ENCODE assay signal across 19 cellular contexts in the genomic region with DNA sequence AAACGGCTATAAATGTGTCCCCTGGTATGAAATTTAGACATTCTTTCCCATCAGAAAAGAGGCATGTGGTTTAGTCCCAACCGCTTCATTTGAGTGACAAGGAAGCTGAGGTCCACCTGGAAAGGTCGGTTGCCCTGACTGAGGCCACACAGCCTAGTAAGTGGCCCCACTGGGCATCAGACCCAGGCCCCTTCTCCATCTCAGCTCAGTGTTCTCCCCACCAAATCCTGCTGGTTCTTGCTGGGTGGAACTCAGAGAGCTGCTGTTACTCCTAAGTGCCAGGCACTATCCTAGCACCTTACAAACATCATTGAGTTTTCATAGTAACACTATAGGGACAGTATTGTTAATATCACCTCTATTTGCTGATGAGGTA.
DNase-seq lines count a peak whose midpoint lies in the region; ATAC-seq, FAIRE-seq and TF ChIP-seq lines count a peak whose summit lies in the region.
"Had no signal": no experiment of that assay in that cellular context is flagged by ENCODE, and none has a peak within 500 bp of the region (broad histone marks: within the 10 kb centered on the region; RNA-seq: fewer than 3 reads in every experiment).

No MANE protein-coding gene starts in this region.

- H3K18ac ChIP-seq in mesendoderm (ENCODE audit: low read length), result peak overlapping the region; percentile 65

- TF ChIP-seq RAD21 in K562 (CRISPR knock-in tag; conservative IDR thresholded peaks at IDR 0.05 in 1 of 2, IDR thresholded peaks at IDR 0.05 in 1 of 2), result no peak

- H3K27me3 Mint-ChIP-seq in Caco-2 (ENCODE audit: insufficient read depth, unreplicated experiment), result no peaks in the 10 kb centered on the region

- ATAC-seq in K562 (no peak), HG02870 (IDR thresholded peaks at IDR 0.05; ENCODE audit: unreplicated experiment) (no peak), HG03095 (IDR thresholded peaks at IDR 0.05; ENCODE audit: unreplicated experiment) (no peak)
- ATAC-seq: Right ventricle myocardium inferior had no signal

- CTCF ChIA-PET in A673 (lab: Charles Lee), result interaction anchor here (1.0 kb wide), 1 partner anchor 154 kb away, joined by 4 read pairs; a partner anchor contains a TSS
- CTCF ChIA-PET in Caco-2 (lab: Charles Lee), result interaction anchor here (0.7 to 1.6 kb wide), 3 partner anchors 49 to 254 kb away, joined by 3 to 12 read pairs (median 4); a partner anchor contains a TSS
- CTCF ChIA-PET in K562 (lab: Yijun Ruan, JAX; ENCODE audit: low intra/inter-chr PET ratio), result interaction anchor here (0.8 to 2.1 kb wide), 2 partner anchors 130 to 153 kb away, joined by 3 to 9 read pairs; a partner anchor contains a TSS

- H3K4me3 Mint-ChIP-seq in Caco-2 (ENCODE audit: unreplicated experiment), result no peak overlapping the region

- peak overlapping the region; percentile 73 for H3K23ac ChIP-seq in mesendoderm (ENCODE audit: low read length)

- peaks cover 13% of the 10 kb centered on the region for H3K4me1 Mint-ChIP-seq in Caco-2 (ENCODE audit: low read depth, unreplicated experiment)

- FAIRE-seq in K562 (lab: Jason Lieb, UNC), result no peak
- FAIRE-seq: GM18507, GM19239 had no signal

- H3K36me3 ChIP-seq in A673 (ENCODE audit: insufficient read depth, low read length, poor library complexity, severe bottlenecking), result no peaks in the 10 kb centered on the region
- no peaks in the 10 kb centered on the region; the same call in none of the 2 replicates for H3K36me3 ChIP-seq in Caco-2 (ENCODE audit: control insufficient read depth, insufficient read depth, low read length)
- peaks cover 10% of the 10 kb centered on the region; the same call in 1 of the 3 replicates for H3K36me3 ChIP-seq in K562 (ENCODE audit: control insufficient read depth, insufficient read depth, low read length)
- H3K36me3 ChIP-seq in mesendoderm (ENCODE audit: control insufficient read depth, insufficient read depth, low read length), result no peaks in the 10 kb centered on the region
- H3K36me3 ChIP-seq: BE2C, prostate gland had no signal

- H3K27ac ChIP-seq in A673 (ENCODE audit: low read depth, low read length, poor library complexity, severe bottlenecking) (peak overlapping the region; percentile 28), K562 (ENCODE audit: extremely low read depth, low read depth, low read length) (peak overlapping the region; percentile 15; the same call in 1 of the 3 replicates), mesendoderm (ENCODE audit: low read depth, low read length) (no peak overlapping the region)
- H3K27ac ChIP-seq: prostate gland had no signal

- intact Hi-C loops in A673 (cut with micrococcal nuclease; ENCODE audit: unreplicated experiment) (loop anchor here (5.0 kb wide), 1 partner anchor 155 kb away; a partner anchor contains a TSS), Caco-2 (cut with micrococcal nuclease; ENCODE audit: unreplicated experiment) (loop anchor here (2.0 to 10.0 kb wide), 2 partner anchors 30 to 152 kb away; a partner anchor contains a TSS), K562 (cut with micrococcal nuclease) (no loop called here)

- no peaks in the 10 kb centered on the region for H3K27me3 ChIP-seq in A673 (replicated peaks; ENCODE audit: insufficient read depth, low read depth, low read length, poor library complexity)
- H3K27me3 ChIP-seq in Caco-2 (replicated peaks; ENCODE audit: control insufficient read depth, insufficient read depth, low read length), result no peaks in the 10 kb centered on the region
- H3K27me3 ChIP-seq in K562 (ENCODE audit: control insufficient read depth in 2 of 2, insufficient read depth in 2 of 2, low read length in 2 of 2), result no peaks in the 10 kb centered on the region
- no peaks in the 10 kb centered on the region for H3K27me3 ChIP-seq in mesendoderm (ENCODE audit: insufficient read depth, low read length, poor library complexity)
- H3K27me3 ChIP-seq: BE2C had no signal

- H2AFZ ChIP-seq in K562 (ENCODE audit: low read depth, low read length), result no peak overlapping the region; the same call in 1 of the 2 replicates

- H3K9me3 Mint-ChIP-seq in Caco-2 (ENCODE audit: unreplicated experiment), result no peaks in the 10 kb centered on the region

- H4K8ac ChIP-seq in mesendoderm (ENCODE audit: low read depth, low read length), result no peak overlapping the region

- peak overlapping the region; percentile 1 for H2BK120ac ChIP-seq in mesendoderm (ENCODE audit: low read depth, low read length)

- H4K5ac ChIP-seq in mesendoderm (ENCODE audit: low read length), result no peak overlapping the region

- no peak for TF ChIP-seq POLR2A in K562 (conservative IDR thresholded peaks at IDR 0.05)

- peaks cover 30% of the 10 kb centered on the region for H3K4me1 ChIP-seq in A673 (ENCODE audit: insufficient read depth, low read length, poor library complexity, severe bottlenecking)
- H3K4me1 ChIP-seq in Caco-2, result peaks cover 24% of the 10 kb centered on the region
- H3K4me1 ChIP-seq in K562 (replicated peaks in 1 of 2; ENCODE audit: control insufficient read depth in 2 of 2, insufficient read depth in 2 of 2, low read length in 2 of 2), result peaks cover 63 to 64% of the 10 kb centered on the region in 2 experiments
- H3K4me1 ChIP-seq in mesendoderm (ENCODE audit: control insufficient read depth, low read depth, low read length), result peaks cover 31% of the 10 kb centered on the region
- H3K4me1 ChIP-seq: prostate gland had no signal

- H3K56ac ChIP-seq in mesendoderm (ENCODE audit: low read length), result peak overlapping the region; percentile 45

- peak overlapping the region; percentile 96 for H3K4ac ChIP-seq in mesendoderm (ENCODE audit: low read depth, low read length)

- BruUV-seq in A673 (replicated peaks; lab: Mats Ljungman, UMichigan), result no TSS peak
- no TSS peak for BruUV-seq in Caco-2 (replicated peaks; lab: Mats Ljungman, UMichigan)
- BruUV-seq in K562 (replicated peaks; lab: Mats Ljungman, UMichigan), result no TSS peak

- no peak for TF ChIP-seq EP300 in K562 (IDR thresholded peaks at IDR 0.05; ENCODE audit: low read length)

- peaks cover 6% of the 10 kb centered on the region for H3K36me3 Mint-ChIP-seq in Caco-2 (ENCODE audit: insufficient read depth, unreplicated experiment)

- TF ChIP-seq CTCF in A673 (conservative IDR thresholded peaks at IDR 0.05; ENCODE audit: low read depth, low read length) (no peak), Caco-2 (IDR thresholded peaks at IDR 0.05; ENCODE audit: insufficient read depth in 1 of 2, low read depth in 1 of 2, low read length in 1 of 2, severe bottlenecking in 1 of 2, unreplicated experiment in 1 of 2) (no peak), K562 (IDR thresholded peaks at IDR 0.05 in 2 of 3, conservative IDR thresholded peaks at IDR 0.05 in 1 of 3; ENCODE audit: insufficient read depth in 2 of 3, low read depth in 1 of 3, low read length in 3 of 3) (no peak)

- no peaks in the 10 kb centered on the region for H3K79me1 ChIP-seq in mesendoderm (ENCODE audit: low read length)

- H3K9ac ChIP-seq in K562 (ENCODE audit: insufficient read depth in 1 of 2, low read depth in 2 of 2, low read length in 2 of 2) (peak overlapping the region in 1 of 2 experiments; percentile 28; a peak in 1 of 4 replicates), mesendoderm (ENCODE audit: low read length) (peak overlapping the region; percentile 12)

- no peaks in the 10 kb centered on the region for H3K79me2 ChIP-seq in K562 (ENCODE audit: control insufficient read depth, insufficient read depth, low read length)
- no peaks in the 10 kb centered on the region for H3K79me2 ChIP-seq in mesendoderm (ENCODE audit: control insufficient read depth, insufficient read depth, low read length)

- peak overlapping the region; percentile 10 for H3K27ac Mint-ChIP-seq in Caco-2 (ENCODE audit: unreplicated experiment)

- no peak overlapping the region for H3K4me3 ChIP-seq in A673 (ENCODE audit: low read depth, low read length, poor library complexity, severe bottlenecking)
- no peak overlapping the region for H3K4me3 ChIP-seq in Caco-2 (ENCODE audit: low read depth, low read length)
- no peak overlapping the region for H3K4me3 ChIP-seq in K562
- H3K4me3 ChIP-seq in mesendoderm (ENCODE audit: low read length), result no peak overlapping the region
- H3K4me3 ChIP-seq: prostate gland had no signal

- no peak for DNase-seq in A673 (ENCODE audit: low spot score)
- DNase-seq in Caco-2, result no peak
- DNase-seq in K562 (ENCODE audit: extremely low read depth in 1 of 4, low spot score in 3 of 4), result no peak
- DNase-seq in mesendoderm, result no peak
- no peak for DNase-seq in stimulated activated CD8-positive, alpha-beta memory T cell treated with anti-CD3 and anti-CD28 coated beads, Interleukin-4, amount 100 ng/mL, for 48 hours
- no peak for DNase-seq in DMS114 treated with DMSO at 0.1 percent for 48 hours (lab: John Stamatoyannopoulos, UW; ENCODE audit: unreplicated experiment)
- DNase-seq: activated CD4-positive, alpha-beta T cell treated with anti-CD3 and anti-CD28 coated beads, Interleukin-2, amount 50 U/mL, for 1 hour; activated effector memory CD4-positive, alpha-beta T cell treated with Interleukin-2 at 50 U/mL for 16 hours; BE2C; hippocampal formation; Kasumi-1; NCI-H1417 treated with DMSO at 0.1 percent for 48 hours; stimulated activated CD4-positive, alpha-beta T cell treated with anti-CD3 and anti-CD28 coated beads, Interleukin-12 subunit alpha, Interleukin-12 subunit beta, amount 100 ng/mL, for 4 hours had no signal

- peak overlapping the region; percentile 91 for H2AK5ac ChIP-seq in mesendoderm (ENCODE audit: low read length)

- 16% methylated on average over 3 of the region's 3 CpGs for WGBS in K562 (ENCODE audit: insufficient coverage, low coverage, missing lambda C conversion rate)
- WGBS in mesendoderm (ENCODE audit: extremely low coverage, insufficient coverage, low lambda C conversion rate), result no CpG with 5 or more reads among the region's 3 CpGs

- H3K4me2 ChIP-seq in K562 (ENCODE audit: insufficient read depth, low read length) (peak overlapping the region; percentile 14; the same call in 1 of the 2 replicates), mesendoderm (ENCODE audit: low read length) (no peak overlapping the region)

- no peak overlapping the region for H2BK15ac ChIP-seq in mesendoderm (replicated peaks; ENCODE audit: low read depth)

- H3K9me3 ChIP-seq in A673 (ENCODE audit: low read depth, low read length, poor library complexity, severe bottlenecking), result no peaks in the 10 kb centered on the region
- H3K9me3 ChIP-seq in Caco-2, result no peaks in the 10 kb centered on the region
- H3K9me3 ChIP-seq in K562 (replicated peaks; ENCODE audit: control insufficient read depth, insufficient read depth, low read depth, low read length), result no peaks in the 10 kb centered on the region
- H3K9me3 ChIP-seq: BE2C, prostate gland had no signal

- POLR2A ChIA-PET in A673 (lab: Charles Lee; ENCODE audit: low non-redundant PET), result no interaction called here
- POLR2A ChIA-PET in Caco-2 (lab: Charles Lee), result no interaction called here
- POLR2A ChIA-PET in K562 (lab: Yijun Ruan, JAX), result interaction anchor here (0.9 to 3.7 kb wide), 4 partner anchors 8 to 153 kb away, joined by 3 to 36 read pairs (median 4); a partner anchor contains a TSS

- peak overlapping the region; percentile 88 for H2BK5ac ChIP-seq in mesendoderm (ENCODE audit: low read length)

- in situ Hi-C loops in K562 (cut with MboI), result loop anchor here (10.0 kb wide), 1 partner anchor 242 kb away; a partner anchor contains a TSS

- H4K20me1 ChIP-seq in K562 (replicated peaks; ENCODE audit: control insufficient read depth, insufficient read depth, low read length), result 0 out of 2 replicates have a peak, but pooled peaks cover 7% of the 10 kb centered on the region

- H3K9me1 ChIP-seq in K562 (ENCODE audit: control insufficient read depth, insufficient read depth, low read length), result peaks cover 4% of the 10 kb centered on the region
